In genomic region chr19:12065100-12065538, GRCh38 we compare ENCODE assay signal across 8 cellular contexts. TPM values are rescaled to one million over a fixed set of nuclear protein-coding genes. Genes with fewer than 3 reads are reported as not detected.
DNase-seq lines count a peak whose midpoint lies in the region; ATAC-seq and TF ChIP-seq lines count a peak whose summit lies in the region.

No MANE protein-coding gene starts in this region.

- no peaks in the 10 kb centered on the region for H4K20me1 ChIP-seq in PC-9 (ENCODE audit: insufficient read depth)

- H3K4me3 ChIP-seq in PC-9 = peak overlapping the region; percentile 67

- H3K36me3 ChIP-seq in PC-9 (ENCODE audit: low read depth) = no peaks in the 10 kb centered on the region

- H3K27me3 ChIP-seq in PC-9 (ENCODE audit: insufficient read depth, low read depth) = no peaks in the 10 kb centered on the region

- H3K4me3 Mint-ChIP-seq in stimulated activated effector memory CD8-positive, alpha-beta T cell treated with anti-CD3 and anti-CD28 coated beads, Interleukin-12 subunit alpha, Interleukin-12 subunit beta, amount 100 ng/mL, for 72 hours = peak overlapping the region; percentile 69

- H3K27ac Mint-ChIP-seq in stimulated activated effector memory CD8-positive, alpha-beta T cell treated with anti-CD3 and anti-CD28 coated beads, Interleukin-12 subunit alpha, Interleukin-12 subunit beta, amount 100 ng/mL, for 72 hours = no peak overlapping the region

- CTCF ChIA-PET in PC-9 (lab: Charles Lee) = no interaction called here

- H3F3A ChIP-seq in PC-9 (ENCODE audit: insufficient read depth, low read depth) = no peaks in the 10 kb centered on the region

- H3K36me3 Mint-ChIP-seq in stimulated activated effector memory CD8-positive, alpha-beta T cell treated with anti-CD3 and anti-CD28 coated beads, Interleukin-12 subunit alpha, Interleukin-12 subunit beta, amount 100 ng/mL, for 72 hours = peaks cover 6% of the 10 kb centered on the region

- H3K4me1 Mint-ChIP-seq in stimulated activated effector memory CD8-positive, alpha-beta T cell treated with anti-CD3 and anti-CD28 coated beads, Interleukin-12 subunit alpha, Interleukin-12 subunit beta, amount 100 ng/mL, for 72 hours = no peaks in the 10 kb centered on the region

- H3K79me2 ChIP-seq in PC-9 (ENCODE audit: low read depth) = no peaks in the 10 kb centered on the region

- peak overlapping the region; percentile 77 for H2AFZ ChIP-seq in PC-9

- ATAC-seq in left lobe of liver = peak; percentile 56
- peak; percentile 51 for ATAC-seq in stimulated activated effector memory CD8-positive, alpha-beta T cell treated with anti-CD3 and anti-CD28 coated beads, Interleukin-12 subunit alpha, Interleukin-12 subunit beta, amount 100 ng/mL, for 72 hours

- H3K4me1 ChIP-seq in PC-9 (replicated peaks; ENCODE audit: insufficient read depth) = no peaks in the 10 kb centered on the region

- peaks cover 5% of the 10 kb centered on the region for H3K9me3 Mint-ChIP-seq in stimulated activated effector memory CD8-positive, alpha-beta T cell treated with anti-CD3 and anti-CD28 coated beads, Interleukin-12 subunit alpha, Interleukin-12 subunit beta, amount 100 ng/mL, for 72 hours

- DNase-seq in stimulated activated CD4-positive, alpha-beta T cell treated with anti-CD3 and anti-CD28 coated beads, Interleukin-1b, Interleukin-23, amount 100 ng/mL, for 48 hours = peak; percentile 7
- no peak for DNase-seq in stimulated activated CD4-positive, alpha-beta T cell treated with anti-CD3 and anti-CD28 coated beads, Interleukin-4, amount 100 ng/mL, for 24 hours
- peak; percentile 6 to 36 for DNase-seq in PC-9
- peak; percentile 16 for DNase-seq in dedifferentiated amniotic fluid mesenchymal stem cell (ENCODE audit: extremely low spot score)
- DNase-seq in left lobe of liver (ENCODE audit: low spot score) = no peak
- peak in 1 of 2 donors; percentile 50 for DNase-seq in stimulated activated effector memory CD8-positive, alpha-beta T cell treated with anti-CD3 and anti-CD28 coated beads, Interleukin-12 subunit alpha, Interleukin-12 subunit beta, amount 100 ng/mL, for 72 hours (ENCODE audit: low spot score in 2 of 2)
- DNase-seq in HK-2 (ENCODE audit: unreplicated experiment) = no peak
- DNase-seq in HCEC 1CT = no peak

- H3K27ac ChIP-seq in PC-9 = no peak overlapping the region

- H3K9me2 ChIP-seq in PC-9 (ENCODE audit: insufficient read depth) = no peaks in the 10 kb centered on the region

- BruUV-seq in PC-9 (replicated peaks; lab: Mats Ljungman, UMichigan) = TSS peak; percentile 68

- TF ChIP-seq CTCF in PC-9 (conservative IDR thresholded peaks at IDR 0.05) = no peak

- H3K4me2 ChIP-seq in PC-9 = peak overlapping the region; percentile 71

- peaks cover 8% of the 10 kb centered on the region; the same call in 1 of the 2 replicates for H3K9me3 ChIP-seq in PC-9 (ENCODE audit: insufficient read depth, low read depth)

- POLR2A ChIA-PET in PC-9 (lab: Charles Lee; ENCODE audit: unreplicated experiment) = interaction anchor here (0.7 kb wide), 1 partner anchor 214 kb away, joined by 3 read pairs; no protein-coding TSS in a partner anchor

- intact Hi-C loops in PC-9 (cut with micrococcal nuclease; ENCODE audit: unreplicated experiment) = no loop called here

RNA-seq across cellular contexts. Expression of gene ZNF844, which starts 0.6 kb away (rescaled TPM):
- total RNA-seq in PC-9 (2021) = 4.9 and 6.6 TPM in 2 replicates
- 2.7 TPM for total RNA-seq in left lobe of liver

RNA-seq across cellular contexts. Expression of gene ZNF878, which starts 12.4 kb away (rescaled TPM):
- total RNA-seq in PC-9 (2021) (0.33 and 0.46 TPM in 2 replicates), left lobe of liver (0.10 TPM)

RNA-seq across cellular contexts. Expression of gene ZNF433, which starts 29.6 kb away (rescaled TPM):
- total RNA-seq in PC-9 (2021) (2.6 and 3.1 TPM in 2 replicates), left lobe of liver (2.7 TPM)

Comparison
In these comparisons a context has a peak if more than half of its experiments do, and no peak if none do; other contexts are left out.
1. DNase-seq: peak in stimulated activated CD4-positive, alpha-beta T cell treated with anti-CD3 and anti-CD28 coated beads, Interleukin-1b, Interleukin-23, amount 100 ng/mL, for 48 hours (single experiment), PC-9 (2 of 2) and dedifferentiated amniotic fluid mesenchymal stem cell (single experiment); none in stimulated activated CD4-positive, alpha-beta T cell treated with anti-CD3 and anti-CD28 coated beads, Interleukin-4, amount 100 ng/mL, for 24 hours (single experiment), left lobe of liver (single experiment), HK-2 (single experiment) and HCEC 1CT (single experiment).